ENCODE assay signal across 1 cellular context in the genomic region with DNA sequence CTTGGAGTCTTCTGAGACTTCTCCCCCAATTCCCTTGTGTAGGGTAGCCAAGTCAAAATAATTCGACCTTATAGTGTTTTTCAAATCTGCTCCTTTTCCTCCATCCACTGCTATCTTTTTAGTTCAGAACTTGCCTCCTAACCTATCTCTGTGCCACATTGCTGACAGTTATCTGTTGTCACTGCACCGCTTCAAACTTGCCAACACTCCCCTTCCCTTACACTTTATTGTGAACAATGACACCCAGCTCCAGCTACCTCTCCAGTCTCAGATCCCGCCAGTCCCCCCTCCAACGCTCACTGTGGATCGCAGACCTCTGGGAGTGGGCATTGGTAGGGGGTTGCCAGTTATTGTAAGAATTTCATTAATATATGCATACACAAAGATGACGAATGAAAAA.
TF ChIP-seq lines count a peak whose summit lies in the region.

No MANE protein-coding gene starts in this region.

TF ChIP-seq in K562, 482 proteins besides CTCF, POLR2A, EP300 and RAD21 (continued from another document and continues in another):
- TF ChIP-seq, protein P1, sequence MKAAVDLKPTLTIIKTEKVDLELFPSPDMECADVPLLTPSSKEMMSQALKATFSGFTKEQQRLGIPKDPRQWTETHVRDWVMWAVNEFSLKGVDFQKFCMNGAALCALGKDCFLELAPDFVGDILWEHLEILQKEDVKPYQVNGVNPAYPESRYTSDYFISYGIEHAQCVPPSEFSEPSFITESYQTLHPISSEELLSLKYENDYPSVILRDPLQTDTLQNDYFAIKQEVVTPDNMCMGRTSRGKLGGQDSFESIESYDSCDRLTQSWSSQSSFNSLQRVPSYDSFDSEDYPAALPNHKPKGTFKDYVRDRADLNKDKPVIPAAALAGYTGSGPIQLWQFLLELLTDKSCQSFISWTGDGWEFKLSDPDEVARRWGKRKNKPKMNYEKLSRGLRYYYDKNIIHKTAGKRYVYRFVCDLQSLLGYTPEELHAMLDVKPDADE (conservative IDR thresholded peaks at IDR 0.05; ENCODE audit: control insufficient read depth, low read depth, low read length) = no peak
- TF ChIP-seq FOS (IDR thresholded peaks at IDR 0.05; ENCODE audit: extremely low read depth, insufficient read length) (no peak), ZNF316 (IDR thresholded peaks at IDR 0.05) (no peak), TEAD1 (CRISPR knock-in tag; IDR thresholded peaks at IDR 0.05) (no peak), ZNF23 (CRISPR knock-in tag; IDR thresholded peaks at IDR 0.05) (no peak), PHF21A (IDR thresholded peaks at IDR 0.05; ENCODE audit: borderline replicate concordance, low read depth) (no peak), SRF (CRISPR knock-in tag; IDR thresholded peaks at IDR 0.05) (no peak), STAG1 (CRISPR knock-in tag; IDR thresholded peaks at IDR 0.05; ENCODE audit: borderline replicate concordance) (no peak), ZNF75A (CRISPR knock-in tag; IDR thresholded peaks at IDR 0.05) (no peak), CBX5 (IDR thresholded peaks at IDR 0.05; ENCODE audit: borderline replicate concordance, low read depth) (no peak), FOXA1 (IDR thresholded peaks at IDR 0.05; ENCODE audit: borderline replicate concordance) (no peak), NRF1 (conservative IDR thresholded peaks at IDR 0.05 in 1 of 2, IDR thresholded peaks at IDR 0.05 in 1 of 2) (no peak), HNRNPH1 (optimal IDR thresholded peaks at IDR 0.05; ENCODE audit: low read depth, low read length) (no peak), PTTG1 (tag; IDR thresholded peaks at IDR 0.05; ENCODE audit: low read depth) (no peak), ZNF668 (CRISPR knock-in tag; IDR thresholded peaks at IDR 0.05) (no peak), FOXJ3 (CRISPR knock-in tag; IDR thresholded peaks at IDR 0.05) (no peak), STAT5A (IDR thresholded peaks at IDR 0.05; ENCODE audit: borderline replicate concordance, low read length) (peak; percentile 68; the same call in 1 of the 2 replicates), ETV1 (tag; conservative IDR thresholded peaks at IDR 0.05; ENCODE audit: low read depth) (no peak), FUS (optimal IDR thresholded peaks at IDR 0.05; ENCODE audit: low read depth, low read length) (no peak), ZKSCAN8 (CRISPR knock-in tag; IDR thresholded peaks at IDR 0.05) (0 out of 2 replicates have a peak, but pooled peaks have one; percentile 17), ZNF239 (CRISPR knock-in tag; IDR thresholded peaks at IDR 0.05) (no peak), YBX1 (IDR thresholded peaks at IDR 0.05) (no peak), SMARCC2 (IDR thresholded peaks at IDR 0.05; ENCODE audit: low read depth) (peak; percentile 48; the same call in 1 of the 2 replicates), MXI1 (IDR thresholded peaks at IDR 0.05; ENCODE audit: low read depth, low read length) (no peak), GATA2 (CRISPR knock-in tag; IDR thresholded peaks at IDR 0.05) (peak; percentile 42; the same call in 1 of the 2 replicates), MTF1 (CRISPR knock-in tag; IDR thresholded peaks at IDR 0.05; ENCODE audit: borderline replicate concordance) (no peak), SAFB2 (IDR thresholded peaks at IDR 0.05; ENCODE audit: borderline replicate concordance, low read depth, low read length, severe bottlenecking) (no peak), PPARD (CRISPR knock-in tag; IDR thresholded peaks at IDR 0.05) (no peak), ARHGAP35 (IDR thresholded peaks at IDR 0.05; ENCODE audit: partially characterized antibody) (no peak), ZNF174 (CRISPR knock-in tag; IDR thresholded peaks at IDR 0.05) (no peak)
- TF ChIP-seq, protein P2, sequence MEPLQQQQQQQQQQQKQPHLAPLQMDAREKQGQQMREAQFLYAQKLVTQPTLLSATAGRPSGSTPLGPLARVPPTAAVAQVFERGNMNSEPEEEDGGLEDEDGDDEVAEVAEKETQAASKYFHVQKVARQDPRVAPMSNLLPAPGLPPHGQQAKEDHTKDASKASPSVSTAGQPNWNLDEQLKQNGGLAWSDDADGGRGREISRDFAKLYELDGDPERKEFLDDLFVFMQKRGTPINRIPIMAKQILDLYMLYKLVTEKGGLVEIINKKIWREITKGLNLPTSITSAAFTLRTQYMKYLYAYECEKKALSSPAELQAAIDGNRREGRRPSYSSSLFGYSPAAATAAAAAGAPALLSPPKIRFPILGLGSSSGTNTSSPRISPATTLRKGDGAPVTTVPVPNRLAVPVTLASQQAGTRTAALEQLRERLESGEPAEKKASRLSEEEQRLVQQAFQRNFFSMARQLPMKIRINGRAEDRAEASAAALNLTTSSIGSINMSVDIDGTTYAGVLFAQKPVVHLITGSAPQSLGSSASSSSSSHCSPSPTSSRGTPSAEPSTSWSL (CRISPR knock-in tag; IDR thresholded peaks at IDR 0.05; ENCODE audit: borderline replicate concordance) = no peak
- TF ChIP-seq, protein P3, sequence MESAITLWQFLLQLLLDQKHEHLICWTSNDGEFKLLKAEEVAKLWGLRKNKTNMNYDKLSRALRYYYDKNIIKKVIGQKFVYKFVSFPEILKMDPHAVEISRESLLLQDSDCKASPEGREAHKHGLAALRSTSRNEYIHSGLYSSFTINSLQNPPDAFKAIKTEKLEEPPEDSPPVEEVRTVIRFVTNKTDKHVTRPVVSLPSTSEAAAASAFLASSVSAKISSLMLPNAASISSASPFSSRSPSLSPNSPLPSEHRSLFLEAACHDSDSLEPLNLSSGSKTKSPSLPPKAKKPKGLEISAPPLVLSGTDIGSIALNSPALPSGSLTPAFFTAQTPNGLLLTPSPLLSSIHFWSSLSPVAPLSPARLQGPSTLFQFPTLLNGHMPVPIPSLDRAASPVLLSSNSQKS (CRISPR knock-in tag; IDR thresholded peaks at IDR 0.05) = no peak
- TF ChIP-seq, protein P4, sequence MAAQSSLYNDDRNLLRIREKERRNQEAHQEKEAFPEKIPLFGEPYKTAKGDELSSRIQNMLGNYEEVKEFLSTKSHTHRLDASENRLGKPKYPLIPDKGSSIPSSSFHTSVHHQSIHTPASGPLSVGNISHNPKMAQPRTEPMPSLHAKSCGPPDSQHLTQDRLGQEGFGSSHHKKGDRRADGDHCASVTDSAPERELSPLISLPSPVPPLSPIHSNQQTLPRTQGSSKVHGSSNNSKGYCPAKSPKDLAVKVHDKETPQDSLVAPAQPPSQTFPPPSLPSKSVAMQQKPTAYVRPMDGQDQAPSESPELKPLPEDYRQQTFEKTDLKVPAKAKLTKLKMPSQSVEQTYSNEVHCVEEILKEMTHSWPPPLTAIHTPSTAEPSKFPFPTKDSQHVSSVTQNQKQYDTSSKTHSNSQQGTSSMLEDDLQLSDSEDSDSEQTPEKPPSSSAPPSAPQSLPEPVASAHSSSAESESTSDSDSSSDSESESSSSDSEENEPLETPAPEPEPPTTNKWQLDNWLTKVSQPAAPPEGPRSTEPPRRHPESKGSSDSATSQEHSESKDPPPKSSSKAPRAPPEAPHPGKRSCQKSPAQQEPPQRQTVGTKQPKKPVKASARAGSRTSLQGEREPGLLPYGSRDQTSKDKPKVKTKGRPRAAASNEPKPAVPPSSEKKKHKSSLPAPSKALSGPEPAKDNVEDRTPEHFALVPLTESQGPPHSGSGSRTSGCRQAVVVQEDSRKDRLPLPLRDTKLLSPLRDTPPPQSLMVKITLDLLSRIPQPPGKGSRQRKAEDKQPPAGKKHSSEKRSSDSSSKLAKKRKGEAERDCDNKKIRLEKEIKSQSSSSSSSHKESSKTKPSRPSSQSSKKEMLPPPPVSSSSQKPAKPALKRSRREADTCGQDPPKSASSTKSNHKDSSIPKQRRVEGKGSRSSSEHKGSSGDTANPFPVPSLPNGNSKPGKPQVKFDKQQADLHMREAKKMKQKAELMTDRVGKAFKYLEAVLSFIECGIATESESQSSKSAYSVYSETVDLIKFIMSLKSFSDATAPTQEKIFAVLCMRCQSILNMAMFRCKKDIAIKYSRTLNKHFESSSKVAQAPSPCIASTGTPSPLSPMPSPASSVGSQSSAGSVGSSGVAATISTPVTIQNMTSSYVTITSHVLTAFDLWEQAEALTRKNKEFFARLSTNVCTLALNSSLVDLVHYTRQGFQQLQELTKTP (IDR thresholded peaks at IDR 0.05; ENCODE audit: low read depth in 1 of 2, partially characterized antibody in 2 of 2) = no peak
- TF ChIP-seq, protein P5, sequence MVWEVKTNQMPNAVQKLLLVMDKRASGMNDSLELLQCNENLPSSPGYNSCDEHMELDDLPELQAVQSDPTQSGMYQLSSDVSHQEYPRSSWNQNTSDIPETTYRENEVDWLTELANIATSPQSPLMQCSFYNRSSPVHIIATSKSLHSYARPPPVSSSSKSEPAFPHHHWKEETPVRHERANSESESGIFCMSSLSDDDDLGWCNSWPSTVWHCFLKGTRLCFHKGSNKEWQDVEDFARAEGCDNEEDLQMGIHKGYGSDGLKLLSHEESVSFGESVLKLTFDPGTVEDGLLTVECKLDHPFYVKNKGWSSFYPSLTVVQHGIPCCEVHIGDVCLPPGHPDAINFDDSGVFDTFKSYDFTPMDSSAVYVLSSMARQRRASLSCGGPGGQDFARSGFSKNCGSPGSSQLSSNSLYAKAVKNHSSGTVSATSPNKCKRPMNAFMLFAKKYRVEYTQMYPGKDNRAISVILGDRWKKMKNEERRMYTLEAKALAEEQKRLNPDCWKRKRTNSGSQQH (CRISPR knock-in tag; IDR thresholded peaks at IDR 0.05) = no peak
- TF ChIP-seq, protein P6, sequence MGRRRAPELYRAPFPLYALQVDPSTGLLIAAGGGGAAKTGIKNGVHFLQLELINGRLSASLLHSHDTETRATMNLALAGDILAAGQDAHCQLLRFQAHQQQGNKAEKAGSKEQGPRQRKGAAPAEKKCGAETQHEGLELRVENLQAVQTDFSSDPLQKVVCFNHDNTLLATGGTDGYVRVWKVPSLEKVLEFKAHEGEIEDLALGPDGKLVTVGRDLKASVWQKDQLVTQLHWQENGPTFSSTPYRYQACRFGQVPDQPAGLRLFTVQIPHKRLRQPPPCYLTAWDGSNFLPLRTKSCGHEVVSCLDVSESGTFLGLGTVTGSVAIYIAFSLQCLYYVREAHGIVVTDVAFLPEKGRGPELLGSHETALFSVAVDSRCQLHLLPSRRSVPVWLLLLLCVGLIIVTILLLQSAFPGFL (CRISPR knock-in tag; IDR thresholded peaks at IDR 0.05) = no peak
- TF ChIP-seq, protein P7, sequence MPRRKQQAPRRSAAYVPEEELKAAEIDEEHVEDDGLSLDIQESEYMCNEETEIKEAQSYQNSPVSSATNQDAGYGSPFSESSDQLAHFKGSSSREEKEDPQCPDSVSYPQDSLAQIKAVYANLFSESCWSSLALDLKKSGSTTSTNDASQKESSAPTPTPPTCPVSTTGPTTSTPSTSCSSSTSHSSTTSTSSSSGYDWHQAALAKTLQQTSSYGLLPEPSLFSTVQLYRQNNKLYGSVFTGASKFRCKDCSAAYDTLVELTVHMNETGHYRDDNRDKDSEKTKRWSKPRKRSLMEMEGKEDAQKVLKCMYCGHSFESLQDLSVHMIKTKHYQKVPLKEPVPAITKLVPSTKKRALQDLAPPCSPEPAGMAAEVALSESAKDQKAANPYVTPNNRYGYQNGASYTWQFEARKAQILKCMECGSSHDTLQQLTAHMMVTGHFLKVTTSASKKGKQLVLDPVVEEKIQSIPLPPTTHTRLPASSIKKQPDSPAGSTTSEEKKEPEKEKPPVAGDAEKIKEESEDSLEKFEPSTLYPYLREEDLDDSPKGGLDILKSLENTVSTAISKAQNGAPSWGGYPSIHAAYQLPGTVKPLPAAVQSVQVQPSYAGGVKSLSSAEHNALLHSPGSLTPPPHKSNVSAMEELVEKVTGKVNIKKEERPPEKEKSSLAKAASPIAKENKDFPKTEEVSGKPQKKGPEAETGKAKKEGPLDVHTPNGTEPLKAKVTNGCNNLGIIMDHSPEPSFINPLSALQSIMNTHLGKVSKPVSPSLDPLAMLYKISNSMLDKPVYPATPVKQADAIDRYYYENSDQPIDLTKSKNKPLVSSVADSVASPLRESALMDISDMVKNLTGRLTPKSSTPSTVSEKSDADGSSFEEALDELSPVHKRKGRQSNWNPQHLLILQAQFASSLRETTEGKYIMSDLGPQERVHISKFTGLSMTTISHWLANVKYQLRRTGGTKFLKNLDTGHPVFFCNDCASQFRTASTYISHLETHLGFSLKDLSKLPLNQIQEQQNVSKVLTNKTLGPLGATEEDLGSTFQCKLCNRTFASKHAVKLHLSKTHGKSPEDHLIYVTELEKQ (CRISPR knock-in tag; IDR thresholded peaks at IDR 0.05) = no peak
- TF ChIP-seq, protein P8, sequence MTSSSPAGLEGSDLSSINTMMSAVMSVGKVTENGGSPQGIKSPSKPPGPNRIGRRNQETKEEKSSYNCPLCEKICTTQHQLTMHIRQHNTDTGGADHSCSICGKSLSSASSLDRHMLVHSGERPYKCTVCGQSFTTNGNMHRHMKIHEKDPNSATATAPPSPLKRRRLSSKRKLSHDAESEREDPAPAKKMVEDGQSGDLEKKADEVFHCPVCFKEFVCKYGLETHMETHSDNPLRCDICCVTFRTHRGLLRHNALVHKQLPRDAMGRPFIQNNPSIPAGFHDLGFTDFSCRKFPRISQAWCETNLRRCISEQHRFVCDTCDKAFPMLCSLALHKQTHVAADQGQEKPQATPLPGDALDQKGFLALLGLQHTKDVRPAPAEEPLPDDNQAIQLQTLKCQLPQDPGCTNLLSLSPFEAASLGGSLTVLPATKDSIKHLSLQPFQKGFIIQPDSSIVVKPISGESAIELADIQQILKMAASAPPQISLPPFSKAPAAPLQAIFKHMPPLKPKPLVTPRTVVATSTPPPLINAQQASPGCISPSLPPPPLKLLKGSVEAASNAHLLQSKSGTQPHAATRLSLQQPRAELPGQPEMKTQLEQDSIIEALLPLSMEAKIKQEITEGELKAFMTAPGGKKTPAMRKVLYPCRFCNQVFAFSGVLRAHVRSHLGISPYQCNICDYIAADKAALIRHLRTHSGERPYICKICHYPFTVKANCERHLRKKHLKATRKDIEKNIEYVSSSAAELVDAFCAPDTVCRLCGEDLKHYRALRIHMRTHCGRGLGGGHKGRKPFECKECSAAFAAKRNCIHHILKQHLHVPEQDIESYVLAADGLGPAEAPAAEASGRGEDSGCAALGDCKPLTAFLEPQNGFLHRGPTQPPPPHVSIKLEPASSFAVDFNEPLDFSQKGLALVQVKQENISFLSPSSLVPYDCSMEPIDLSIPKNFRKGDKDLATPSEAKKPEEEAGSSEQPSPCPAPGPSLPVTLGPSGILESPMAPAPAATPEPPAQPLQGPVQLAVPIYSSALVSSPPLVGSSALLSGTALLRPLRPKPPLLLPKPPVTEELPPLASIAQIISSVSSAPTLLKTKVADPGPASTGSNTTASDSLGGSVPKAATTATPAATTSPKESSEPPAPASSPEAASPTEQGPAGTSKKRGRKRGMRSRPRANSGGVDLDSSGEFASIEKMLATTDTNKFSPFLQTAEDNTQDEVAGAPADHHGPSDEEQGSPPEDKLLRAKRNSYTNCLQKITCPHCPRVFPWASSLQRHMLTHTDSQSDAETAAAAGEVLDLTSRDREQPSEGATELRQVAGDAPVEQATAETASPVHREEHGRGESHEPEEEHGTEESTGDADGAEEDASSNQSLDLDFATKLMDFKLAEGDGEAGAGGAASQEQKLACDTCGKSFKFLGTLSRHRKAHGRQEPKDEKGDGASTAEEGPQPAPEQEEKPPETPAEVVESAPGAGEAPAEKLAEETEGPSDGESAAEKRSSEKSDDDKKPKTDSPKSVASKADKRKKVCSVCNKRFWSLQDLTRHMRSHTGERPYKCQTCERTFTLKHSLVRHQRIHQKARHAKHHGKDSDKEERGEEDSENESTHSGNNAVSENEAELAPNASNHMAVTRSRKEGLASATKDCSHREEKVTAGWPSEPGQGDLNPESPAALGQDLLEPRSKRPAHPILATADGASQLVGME (CRISPR knock-in tag; IDR thresholded peaks at IDR 0.05) = no peak
- TF ChIP-seq, protein P9, sequence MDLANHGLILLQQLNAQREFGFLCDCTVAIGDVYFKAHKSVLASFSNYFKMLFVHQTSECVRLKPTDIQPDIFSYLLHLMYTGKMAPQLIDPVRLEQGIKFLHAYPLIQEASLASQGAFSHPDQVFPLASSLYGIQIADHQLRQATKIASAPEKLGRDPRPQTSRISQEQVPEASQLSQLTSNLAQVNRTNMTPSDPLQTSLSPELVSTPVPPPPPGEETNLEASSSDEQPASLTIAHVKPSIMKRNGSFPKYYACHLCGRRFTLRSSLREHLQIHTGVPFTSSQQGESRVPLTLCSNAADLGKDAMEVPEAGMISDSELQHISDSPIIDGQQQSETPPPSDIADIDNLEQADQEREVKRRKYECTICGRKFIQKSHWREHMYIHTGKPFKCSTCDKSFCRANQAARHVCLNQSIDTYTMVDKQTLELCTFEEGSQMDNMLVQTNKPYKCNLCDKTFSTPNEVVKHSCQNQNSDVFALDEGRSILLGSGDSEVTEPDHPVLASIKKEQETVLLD (IDR thresholded peaks at IDR 0.05) = no peak
